25 cellular contexts compared by ENCODE assay signal in genomic region chr20:22503577-22503976, GRCh38.
"Had no signal": no experiment of that assay in that cellular context is flagged by ENCODE, and none has a peak within 500 bp of the region (broad histone marks: within the 10 kb centered on the region; RNA-seq: fewer than 3 reads in every experiment).

No MANE protein-coding gene starts in this region.

- ATAC-seq: left lung; lower lobe of right lung; naive thymus-derived CD4-positive, alpha-beta T cell; natural killer cell treated with Interleukin-12 subunit alpha and Interleukin-12 subunit beta and Interleukin-15 and Interleukin-18, amount 100 ng/mL, for 72 hours; right cardiac atrium; stimulated activated effector memory CD8-positive, alpha-beta T cell treated with anti-CD3 and anti-CD28 coated beads, Interleukin-12 subunit alpha, Interleukin-12 subunit beta, amount 100 ng/mL, for 72 hours; upper lobe of right lung had no signal

- H3K27ac Mint-ChIP-seq: immature natural killer cell; mesothelial cell of epicardium; naive thymus-derived CD4-positive, alpha-beta T cell; natural killer cell treated with Interleukin-12 subunit alpha and Interleukin-12 subunit beta and Interleukin-15 and Interleukin-18, amount 100 ng/mL, for 72 hours; stimulated activated effector memory CD8-positive, alpha-beta T cell treated with anti-CD3 and anti-CD28 coated beads, Interleukin-12 subunit alpha, Interleukin-12 subunit beta, amount 100 ng/mL, for 72 hours; stimulated activated naive CD8-positive, alpha-beta T cell treated with anti-CD3 and anti-CD28 coated beads, Interleukin-15, Interleukin-2, amounts not matched to agents 100 ng/mL and 50 ng/mL, for 24 hours had no signal

- H3K4me1 ChIP-seq: left lung, lower lobe of right lung, prostate gland, sigmoid colon, spleen, testis, thyroid gland, upper lobe of right lung had no signal

- H3K4me3 ChIP-seq: left lung, lower lobe of right lung, ovary, prostate gland, sigmoid colon, spleen, testis, thyroid gland, upper lobe of right lung had no signal

- H3K27me3 Mint-ChIP-seq: natural killer cell treated with Interleukin-12 subunit alpha and Interleukin-12 subunit beta and Interleukin-15 and Interleukin-18, amount 100 ng/mL, for 72 hours; stimulated activated naive CD8-positive, alpha-beta T cell treated with anti-CD3 and anti-CD28 coated beads, Interleukin-15, Interleukin-2, amounts not matched to agents 100 ng/mL and 50 ng/mL, for 24 hours had no signal

- H3K36me3 ChIP-seq: left lung, lower lobe of right lung, ovary, prostate gland, sigmoid colon, spleen, thyroid gland, upper lobe of right lung had no signal

- H3K27me3 ChIP-seq: ovary, testis, thyroid gland, upper lobe of right lung had no signal

- H3K4me1 Mint-ChIP-seq: immature natural killer cell; mesothelial cell of epicardium; naive thymus-derived CD4-positive, alpha-beta T cell; stimulated activated effector memory CD8-positive, alpha-beta T cell treated with anti-CD3 and anti-CD28 coated beads, Interleukin-12 subunit alpha, Interleukin-12 subunit beta, amount 100 ng/mL, for 72 hours had no signal

- H3K4me3 Mint-ChIP-seq: immature natural killer cell; mesothelial cell of epicardium; naive thymus-derived CD4-positive, alpha-beta T cell; natural killer cell treated with Interleukin-12 subunit alpha and Interleukin-12 subunit beta and Interleukin-15 and Interleukin-18, amount 100 ng/mL, for 72 hours; stimulated activated effector memory CD8-positive, alpha-beta T cell treated with anti-CD3 and anti-CD28 coated beads, Interleukin-12 subunit alpha, Interleukin-12 subunit beta, amount 100 ng/mL, for 72 hours; stimulated activated naive CD8-positive, alpha-beta T cell treated with anti-CD3 and anti-CD28 coated beads, Interleukin-15, Interleukin-2, amounts not matched to agents 100 ng/mL and 50 ng/mL, for 24 hours had no signal

- H3K27ac ChIP-seq: left lung, lower lobe of right lung, ovary, prostate gland, sigmoid colon, spleen, testis, thyroid gland, upper lobe of right lung had no signal

- H3K36me3 Mint-ChIP-seq: immature natural killer cell; mesothelial cell of epicardium; naive thymus-derived CD4-positive, alpha-beta T cell; natural killer cell treated with Interleukin-12 subunit alpha and Interleukin-12 subunit beta and Interleukin-15 and Interleukin-18, amount 100 ng/mL, for 72 hours; stimulated activated effector memory CD8-positive, alpha-beta T cell treated with anti-CD3 and anti-CD28 coated beads, Interleukin-12 subunit alpha, Interleukin-12 subunit beta, amount 100 ng/mL, for 72 hours had no signal

- H3K9me3 ChIP-seq: left lung, lower lobe of right lung, ovary, prostate gland, sigmoid colon, spleen, testis, thyroid gland, upper lobe of right lung had no signal

- H3K9me3 Mint-ChIP-seq: mesothelial cell of epicardium; natural killer cell treated with Interleukin-12 subunit alpha and Interleukin-12 subunit beta and Interleukin-15 and Interleukin-18, amount 100 ng/mL, for 72 hours; stimulated activated naive CD8-positive, alpha-beta T cell treated with anti-CD3 and anti-CD28 coated beads, Interleukin-15, Interleukin-2, amounts not matched to agents 100 ng/mL and 50 ng/mL, for 24 hours had no signal

- DNase-seq: hypothalamus; immature natural killer cell; kidney; left colon; left lung; lower lobe of right lung; mammary epithelial cell; mesenchymal stem cell; naive thymus-derived CD4-positive, alpha-beta T cell; ovary; retina; right cardiac atrium; sigmoid colon; spleen; stimulated activated CD4-positive, alpha-beta T cell treated with anti-CD3 and anti-CD28 coated beads, Interleukin-4, amount 100 ng/mL, for 24 hours; stimulated activated naive CD4-positive, alpha-beta T cell; testis; thyroid gland; trophoblast cell; upper lobe of right lung had no signal
